ENCODE assay signal across 8 cellular contexts in genomic region chr7:130896051-130896881, GRCh38.
DNase-seq lines count a peak whose midpoint lies in the region; ATAC-seq and TF ChIP-seq lines count a peak whose summit lies in the region.

No MANE protein-coding gene starts in this region.

- peaks cover 62% of the 10 kb centered on the region for H3K36me3 Mint-ChIP-seq in stimulated activated memory B cell treated with anti-CD40 and anti-IgM and Interleukin-4, amounts not matched to agents 10 μg/mL and 1 μg/mL and 100 μg/mL, for 72 hours

- no peak for ATAC-seq in stimulated activated memory B cell treated with anti-CD40 and anti-IgM and Interleukin-4, amounts not matched to agents 10 μg/mL and 1 μg/mL and 100 μg/mL, for 72 hours

- peak; percentile 68 for TF ChIP-seq CTCF in epithelial cell of proximal tubule (conservative IDR thresholded peaks at IDR 0.05; ENCODE audit: low read depth, low read length)

- H3K4me3 ChIP-seq in epithelial cell of proximal tubule (ENCODE audit: low read depth, low read length) = peak overlapping the region; percentile 47

- H3K27me3 Mint-ChIP-seq in stimulated activated memory B cell treated with anti-CD40 and anti-IgM and Interleukin-4, amounts not matched to agents 10 μg/mL and 1 μg/mL and 100 μg/mL, for 72 hours = no peaks in the 10 kb centered on the region

- DNase-seq in DMS 273 (lab: John Stamatoyannopoulos, UW; ENCODE audit: unreplicated experiment) (peak; percentile 53), DMS 273 treated with DMSO at 0.1 percent for 48 hours (lab: John Stamatoyannopoulos, UW) (no peak), SKM-1 treated with dmso at 0.1 percent for 144 hours (lab: John Stamatoyannopoulos, UW; ENCODE audit: unreplicated experiment) (peak; percentile 23), epithelial cell of proximal tubule (ENCODE audit: low read depth) (no peak), OCI-M1 (lab: John Stamatoyannopoulos, UW) (no peak), globus pallidus (ENCODE audit: low spot score) (no peak)
- DNase-seq in stimulated activated CD4-positive, alpha-beta T cell treated with anti-CD3 and anti-CD28 coated beads, Interleukin-4, amount 100 ng/mL, for 4 hours = no peak

- peak overlapping the region; percentile 78 for H3K27ac Mint-ChIP-seq in stimulated activated memory B cell treated with anti-CD40 and anti-IgM and Interleukin-4, amounts not matched to agents 10 μg/mL and 1 μg/mL and 100 μg/mL, for 72 hours

- peak overlapping the region; percentile 2 for H3K4me3 Mint-ChIP-seq in stimulated activated memory B cell treated with anti-CD40 and anti-IgM and Interleukin-4, amounts not matched to agents 10 μg/mL and 1 μg/mL and 100 μg/mL, for 72 hours

- peaks cover 80% of the 10 kb centered on the region for H3K4me1 Mint-ChIP-seq in stimulated activated memory B cell treated with anti-CD40 and anti-IgM and Interleukin-4, amounts not matched to agents 10 μg/mL and 1 μg/mL and 100 μg/mL, for 72 hours

- H3K9me3 Mint-ChIP-seq in stimulated activated memory B cell treated with anti-CD40 and anti-IgM and Interleukin-4, amounts not matched to agents 10 μg/mL and 1 μg/mL and 100 μg/mL, for 72 hours = no peaks in the 10 kb centered on the region

Comparison
In these comparisons a context has a peak if more than half of its experiments do, and no peak if none do; other contexts are left out.
1. DNase-seq: peak in DMS 273 (single experiment) and SKM-1 treated with dmso at 0.1 percent for 144 hours (single experiment); none in DMS 273 treated with DMSO at 0.1 percent for 48 hours (single experiment), epithelial cell of proximal tubule (single experiment), OCI-M1 (single experiment), globus pallidus (single experiment) and stimulated activated CD4-positive, alpha-beta T cell treated with anti-CD3 and anti-CD28 coated beads, Interleukin-4, amount 100 ng/mL, for 4 hours (0 of 2).